In the genomic region with DNA sequence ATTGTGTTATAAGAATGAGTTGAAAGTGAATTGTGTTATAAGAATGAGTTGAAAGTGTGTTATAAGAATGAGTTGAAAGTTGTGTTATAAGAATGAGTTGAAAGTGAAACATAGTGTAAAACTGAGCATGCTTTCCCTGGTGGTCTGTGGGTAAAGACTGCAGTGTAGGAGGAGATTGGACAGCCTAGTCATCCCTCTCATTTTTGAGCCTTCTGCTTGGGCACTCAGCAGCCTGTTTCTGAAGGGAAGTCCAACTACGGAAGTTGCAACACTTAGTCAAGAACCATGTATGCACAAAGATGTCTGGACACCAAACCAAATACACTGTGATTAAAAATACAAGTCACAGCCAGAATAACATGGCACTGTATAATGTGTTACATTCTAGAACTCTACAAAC, we compare ENCODE assay signal across 24 cellular contexts.
A peak's percentile ranks its signal among the peaks of the same experiment; 100 is the strongest.
DNase-seq lines count a peak whose midpoint lies in the region; ATAC-seq and TF ChIP-seq lines count a peak whose summit lies in the region.
"Had no signal": no experiment of that assay in that cellular context is flagged by ENCODE, and none has a peak within 500 bp of the region (broad histone marks: within the 10 kb centered on the region; RNA-seq: fewer than 3 reads in every experiment).

No MANE protein-coding gene starts in this region.

- intact Hi-C loops in thyroid gland (cut with DNase I) = no loop called here

- H3K9ac ChIP-seq in H9 (ENCODE audit: extremely low read depth, insufficient read length, low read length) = no peak overlapping the region
- H3K9ac ChIP-seq: parathyroid adenoma had no signal

- H2AK5ac ChIP-seq in H9 (ENCODE audit: insufficient read length, low read length) = no peak overlapping the region

- H3K27ac ChIP-seq in HEK293 (ENCODE audit: extremely low read depth, low read depth, low read length) = no peak overlapping the region
- H3K27ac ChIP-seq in H9 (ENCODE audit: insufficient read length, low read depth, low read length) = no peak overlapping the region
- no peak overlapping the region for H3K27ac ChIP-seq in thyroid gland
- H3K27ac ChIP-seq: parathyroid adenoma, SJCRH30 had no signal

- no peak overlapping the region for H2AFZ ChIP-seq in H9 (ENCODE audit: low read length)
- H2AFZ ChIP-seq: parathyroid adenoma had no signal

- no peak overlapping the region for H3K23ac ChIP-seq in H9 (ENCODE audit: insufficient read length, low read depth, low read length)

- H2BK15ac ChIP-seq in H9 (ENCODE audit: low read depth, low read length) = no peak overlapping the region

- H4K20me1 ChIP-seq in H9 (ENCODE audit: control insufficient read depth, insufficient read depth, insufficient read length) = no peaks in the 10 kb centered on the region

- TF ChIP-seq CTCF in HEK293 (tag by site-specific recombination; IDR thresholded peaks at IDR 0.05) (no peak), H9 (conservative IDR thresholded peaks at IDR 0.05) (no peak), thyroid gland (IDR thresholded peaks at IDR 0.05) (no peak)

- peak; percentile 60 for DNase-seq in OCI-M1 (lab: John Stamatoyannopoulos, UW)
- DNase-seq in H9 = no peak
- no peak for DNase-seq in thyroid gland
- DNase-seq: ACHN; activated CD4-positive, alpha-beta T cell treated with anti-CD3 and anti-CD28 coated beads, Interleukin-2, amount 10 ng/mL, durations not matched to agents 7 days and 5 days; activated gamma-delta T cell; activated T-cell treated with anti-CD3 and anti-CD28 coated beads, Interleukin-2, amount 50 U/mL, for 24 hours; caudate nucleus; DMS53; mesenchymal stem cell; NCI-H1105 treated with DMSO at 0.1 percent for 48 hours; NCI-H1930; NCI-H69; SJCRH30; small intestine; stimulated activated CD8-positive, alpha-beta memory T cell treated with anti-CD3 and anti-CD28 coated beads, Interleukin-4, amount 100 ng/mL, for 48 hours; stimulated activated naive CD8-positive, alpha-beta T cell treated with anti-CD3 and anti-CD28 coated beads, Interleukin-15, amount 100 ng/mL, for 72 hours had no signal

- H3K56ac ChIP-seq in H9 (ENCODE audit: insufficient read length, low read depth, low read length) = no peak overlapping the region

- H3K79me1 ChIP-seq in H9 (ENCODE audit: insufficient read depth, low read depth, low read length, poor library complexity, severe bottlenecking) = no peaks in the 10 kb centered on the region

- no peaks in the 10 kb centered on the region for H3K23me2 ChIP-seq in H9 (ENCODE audit: insufficient read length, low read depth, low read length, poor library complexity, severe bottlenecking)

- no peak overlapping the region for H4K91ac ChIP-seq in H9 (ENCODE audit: insufficient read length, low read depth, low read length)

- no peaks in the 10 kb centered on the region for H3K36me3 ChIP-seq in HEK293 (ENCODE audit: control insufficient read depth in 2 of 2, insufficient read depth in 1 of 2, low read length in 2 of 2)
- no peaks in the 10 kb centered on the region for H3K36me3 ChIP-seq in thyroid gland
- H3K36me3 ChIP-seq: SJCRH30 had no signal

- H3K14ac ChIP-seq in H9 (ENCODE audit: insufficient read depth, low read length) = no peak overlapping the region

- no peaks in the 10 kb centered on the region; a peak in 1 of 5 replicates for H3K9me3 Mint-ChIP-seq in H9
- H3K9me3 Mint-ChIP-seq: activated CD4-positive, alpha-beta T cell treated with anti-CD3 and anti-CD28 coated beads, Interleukin-2, amount 10 ng/mL, durations not matched to agents 7 days and 5 days; activated T-cell treated with anti-CD3 and anti-CD28 coated beads, Interleukin-2, amount 50 U/mL, for 24 hours; neural crest cell; stimulated activated naive CD8-positive, alpha-beta T cell treated with anti-CD3 and anti-CD28 coated beads, Interleukin-15, amount 100 ng/mL, for 72 hours; WTC11 had no signal

- H3K4me1 ChIP-seq in HEK293 (ENCODE audit: control insufficient read depth, insufficient read depth, low read length) (peaks cover 10% of the 10 kb centered on the region), H9 (ENCODE audit: insufficient read depth, low read length) (no peaks in the 10 kb centered on the region; the same call in 1 of the 2 replicates), thyroid gland (peaks cover 3 to 10% of the 10 kb centered on the region in 2 donors)
- H3K4me1 ChIP-seq: parathyroid adenoma, SJCRH30 had no signal

- POLR2A ChIA-PET in HEK293 (lab: Yijun Ruan, JAX) = no interaction called here

- H3K4me2 ChIP-seq in H9 (ENCODE audit: insufficient read depth, insufficient read length, low read length) = no peak overlapping the region

- no peak overlapping the region for H2BK12ac ChIP-seq in H9 (ENCODE audit: insufficient read length, low read depth, low read length)

- H3K9me3 ChIP-seq in HEK293 (ENCODE audit: control insufficient read depth, insufficient read depth, low read depth, low read length) (no peaks in the 10 kb centered on the region), H9 (ENCODE audit: control insufficient read depth, low read depth, low read length) (no peaks in the 10 kb centered on the region), thyroid gland (no peaks in the 10 kb centered on the region)
- H3K9me3 ChIP-seq: SJCRH30 had no signal

- TF ChIP-seq POLR2A in thyroid gland (IDR thresholded peaks at IDR 0.05) = no peak

- H4K8ac ChIP-seq in H9 (replicated peaks; ENCODE audit: insufficient read length, low read depth, low read length) = no peak overlapping the region

- H3T11ph ChIP-seq in H9 (ENCODE audit: low read length) = no peak overlapping the region

- H3K18ac ChIP-seq in H9 (ENCODE audit: insufficient read length, low read depth, low read length) = no peak overlapping the region

- H3K4me1 Mint-ChIP-seq in H9 = peaks cover 6% of the 10 kb centered on the region in 2 experiments
- H3K4me1 Mint-ChIP-seq: activated CD4-positive, alpha-beta T cell treated with anti-CD3 and anti-CD28 coated beads, Interleukin-2, amount 10 ng/mL, durations not matched to agents 7 days and 5 days; stimulated activated naive CD8-positive, alpha-beta T cell treated with anti-CD3 and anti-CD28 coated beads, Interleukin-15, amount 100 ng/mL, for 72 hours had no signal

- H3K27ac Mint-ChIP-seq in H9 = peak overlapping the region in 1 of 3 experiments; percentile 72; a peak in 1 of 7 replicates
- H3K27ac Mint-ChIP-seq: activated CD4-positive, alpha-beta T cell treated with anti-CD3 and anti-CD28 coated beads, Interleukin-2, amount 10 ng/mL, durations not matched to agents 7 days and 5 days; activated T-cell treated with anti-CD3 and anti-CD28 coated beads, Interleukin-2, amount 50 U/mL, for 24 hours; WTC11 had no signal

- no peak overlapping the region for H4K5ac ChIP-seq in H9 (ENCODE audit: insufficient read length, low read depth, low read length)

- H3K4me3 ChIP-seq in HEK293 (ENCODE audit: low read depth, low read length) = no peak overlapping the region
- H3K4me3 ChIP-seq in thyroid gland (replicated peaks in 1 of 3) = no peak overlapping the region
- H3K4me3 ChIP-seq: SJCRH30 had no signal

- H3K4me3 Mint-ChIP-seq in H9 = no peak overlapping the region
- H3K4me3 Mint-ChIP-seq: activated CD4-positive, alpha-beta T cell treated with anti-CD3 and anti-CD28 coated beads, Interleukin-2, amount 10 ng/mL, durations not matched to agents 7 days and 5 days; activated T-cell treated with anti-CD3 and anti-CD28 coated beads, Interleukin-2, amount 50 U/mL, for 24 hours; neural crest cell; stimulated activated naive CD8-positive, alpha-beta T cell treated with anti-CD3 and anti-CD28 coated beads, Interleukin-15, amount 100 ng/mL, for 72 hours; WTC11 had no signal

- H3K36me3 Mint-ChIP-seq in H9 (ENCODE audit: insufficient read depth in 1 of 3, low read depth in 3 of 3) = no peaks in the 10 kb centered on the region; a peak in 1 of 7 replicates
- H3K36me3 Mint-ChIP-seq: WTC11 had no signal

- H2BK20ac ChIP-seq in H9 (ENCODE audit: low read depth, low read length, poor library complexity, severe bottlenecking) = no peak overlapping the region

- no peaks in the 10 kb centered on the region for H3K27me3 Mint-ChIP-seq in H9 (ENCODE audit: low read depth)
- H3K27me3 Mint-ChIP-seq: activated CD4-positive, alpha-beta T cell treated with anti-CD3 and anti-CD28 coated beads, Interleukin-2, amount 10 ng/mL, durations not matched to agents 7 days and 5 days; stimulated activated naive CD8-positive, alpha-beta T cell treated with anti-CD3 and anti-CD28 coated beads, Interleukin-15, amount 100 ng/mL, for 72 hours had no signal

- CTCF ChIA-PET in HEK293 (lab: Yijun Ruan, JAX) = no interaction called here

- H3K79me2 ChIP-seq in H9 (ENCODE audit: insufficient read depth, low read length) = no peaks in the 10 kb centered on the region; the same call in 1 of the 2 replicates
- H3K79me2 ChIP-seq: parathyroid adenoma had no signal

- no peak overlapping the region for H2BK5ac ChIP-seq in H9 (ENCODE audit: insufficient read length, low read length)

- ATAC-seq in GM18858 (IDR thresholded peaks at IDR 0.05; ENCODE audit: unreplicated experiment) = peak; percentile 52
- peak; percentile 50 for ATAC-seq in HG03280 (IDR thresholded peaks at IDR 0.05; ENCODE audit: unreplicated experiment)
- ATAC-seq in GM21737 (IDR thresholded peaks at IDR 0.05; ENCODE audit: unreplicated experiment) = no peak
- ATAC-seq: stimulated activated naive CD8-positive, alpha-beta T cell treated with anti-CD3 and anti-CD28 coated beads, Interleukin-15, amount 100 ng/mL, for 72 hours; WTC11 had no signal

- H3K4ac ChIP-seq in H9 (ENCODE audit: low read depth, low read length) = no peak overlapping the region

- no CpG with 5 or more reads among the region's 1 CpG for WGBS in H9 (ENCODE audit: extremely low coverage, insufficient read length, low lambda C conversion rate)
- 88 to 96% methylated on average over 1 of the region's 1 CpG for WGBS in thyroid gland, 2 donors

- no peak overlapping the region for H2BK120ac ChIP-seq in H9 (ENCODE audit: low read depth, low read length, poor library complexity, severe bottlenecking)

- no peaks in the 10 kb centered on the region for H3K27me3 ChIP-seq in H9 (ENCODE audit: insufficient read depth, low read length)
- no peaks in the 10 kb centered on the region for H3K27me3 ChIP-seq in thyroid gland
- H3K27me3 ChIP-seq: SJCRH30 had no signal

TF ChIP-seq in HEK293, 187 proteins besides CTCF, POLR2A, EP300 and RAD21:
- TF ChIP-seq GLIS1 (tag by site-specific recombination; IDR thresholded peaks at IDR 0.05) (no peak), PRDM1 (tag by site-specific recombination; IDR thresholded peaks at IDR 0.05) (0 out of 2 replicates have a peak, but pooled peaks have one; percentile 44)
